35 cellular contexts compared by ENCODE assay signal in genomic region chr1:61570191-61570590, GRCh38.
"Had no signal": no experiment of that assay in that cellular context is flagged by ENCODE, and none has a peak within 500 bp of the region (broad histone marks: within the 10 kb centered on the region; RNA-seq: fewer than 3 reads in every experiment).

No MANE protein-coding gene starts in this region.

- ATAC-seq: activated CD8-positive, alpha-beta memory T cell treated with anti-CD3 and anti-CD28 coated beads, Interleukin-2, amount 10 ng/mL, durations not matched to agents 7 days and 5 days had no signal

- H3K36me3 ChIP-seq: brain microvascular endothelial cell, MG63 had no signal

- H3K4me1 Mint-ChIP-seq: activated B cell treated with CpG ODN at 0.5 μM for 24 hours; activated CD4-positive, alpha-beta memory T cell treated with anti-CD3 and anti-CD28 coated beads, Interleukin-2, amount 10 ng/mL, durations not matched to agents 7 days and 5 days; activated CD8-positive, alpha-beta memory T cell treated with anti-CD3 and anti-CD28 coated beads, Interleukin-2, amount 10 ng/mL, durations not matched to agents 7 days and 5 days; activated naive CD8-positive, alpha-beta T cell treated with anti-CD3 and anti-CD28 coated beads for 36 hours had no signal

- H2AFZ ChIP-seq: PC-9 had no signal

- H3K4me3 ChIP-seq: MG63, PC-9, SK-N-MC had no signal

- H3K27ac Mint-ChIP-seq: activated B cell treated with CpG ODN at 0.5 μM for 24 hours; activated CD4-positive, alpha-beta memory T cell treated with anti-CD3 and anti-CD28 coated beads, Interleukin-2, amount 10 ng/mL, durations not matched to agents 7 days and 5 days; activated CD8-positive, alpha-beta memory T cell treated with anti-CD3 and anti-CD28 coated beads, Interleukin-2, amount 10 ng/mL, durations not matched to agents 7 days and 5 days; activated naive CD8-positive, alpha-beta T cell treated with anti-CD3 and anti-CD28 coated beads for 36 hours; T-helper 1 cell treated with Interleukin-12 subunit alpha and Interleukin-12 subunit beta and Interleukin-4 antibody, amounts not matched to agents 30 μg/mL and 1 μg/mL, for 36 hours; T-helper 2 cell treated with Interferon-gamma antibody and Interleukin-4, amounts not matched to agents 5 μg/mL and 100 μg/mL, for 36 hours had no signal

- H3K4me3 Mint-ChIP-seq: activated B cell treated with CpG ODN at 0.5 μM for 24 hours; activated CD4-positive, alpha-beta memory T cell treated with anti-CD3 and anti-CD28 coated beads, Interleukin-2, amount 10 ng/mL, durations not matched to agents 7 days and 5 days; activated CD8-positive, alpha-beta memory T cell treated with anti-CD3 and anti-CD28 coated beads, Interleukin-2, amount 10 ng/mL, durations not matched to agents 7 days and 5 days; activated naive CD8-positive, alpha-beta T cell treated with anti-CD3 and anti-CD28 coated beads for 36 hours; T-helper 1 cell treated with Interleukin-12 subunit alpha and Interleukin-12 subunit beta and Interleukin-4 antibody, amounts not matched to agents 30 μg/mL and 1 μg/mL, for 36 hours; T-helper 2 cell treated with Interferon-gamma antibody and Interleukin-4, amounts not matched to agents 5 μg/mL and 100 μg/mL, for 36 hours had no signal

- H3K27ac ChIP-seq: brain microvascular endothelial cell, PC-9, SK-N-MC had no signal

- H3K27me3 ChIP-seq: brain microvascular endothelial cell, MG63 had no signal

- H3K27me3 Mint-ChIP-seq: activated B cell treated with CpG ODN at 0.5 μM for 24 hours; activated naive CD8-positive, alpha-beta T cell treated with anti-CD3 and anti-CD28 coated beads for 36 hours had no signal

- DNase-seq: activated B cell treated with CpG ODN at 0.5 μM for 24 hours; activated CD4-positive, alpha-beta memory T cell treated with anti-CD3 and anti-CD28 coated beads, Interleukin-2, amount 10 ng/mL, durations not matched to agents 7 days and 5 days; activated CD4-positive, alpha-beta T cell treated with anti-CD3 and anti-CD28 coated beads for 4 hours; activated CD4-positive, CD25-positive, alpha-beta regulatory T cell treated with anti-CD3 and anti-CD28 coated beads, Interleukin-2, amount 50 U/mL, for 72 hours; activated CD8-positive, alpha-beta memory T cell treated with anti-CD3 and anti-CD28 coated beads for 24 hours; activated CD8-positive, alpha-beta memory T cell treated with anti-CD3 and anti-CD28 coated beads, Interleukin-2, amount 10 ng/mL, durations not matched to agents 7 days and 5 days; activated CD8-positive, alpha-beta memory T cell treated with anti-CD3 and anti-CD28 coated beads, Interleukin-2, amount 50 U/mL, for 48 hours; activated effector memory CD4-positive, alpha-beta T cell treated with anti-CD3 and anti-CD28 coated beads, Interleukin-2, amount 50 U/mL, for 16 hours; activated naive CD4-positive, alpha-beta T cell; activated naive CD4-positive, alpha-beta T cell treated with anti-CD3 and anti-CD28 coated beads, Interleukin-2, amount 50 U/mL, for 16 hours; activated naive CD8-positive, alpha-beta T cell treated with anti-CD3 and anti-CD28 coated beads for 36 hours; activated T-cell treated with anti-CD3 and anti-CD28 coated beads, Interleukin-2, amount 50 U/mL, for 48 hours; amniotic stem cell; aorta; brain microvascular endothelial cell; central memory CD4-positive, alpha-beta T cell; Karpas-422; KBM-7; MG63; NCI-H1048; NCI-H1105 treated with DMSO at 0.1 percent for 48 hours; NCI-H1436; NCI-H1694; NCI-H1930; NCI-H2081 treated with DMSO at 0.1 percent for 48 hours; NCI-H226; NCI-H446 treated with DMSO at 0.1 percent for 48 hours; NCI-H524; NCI-H69; NCI-H82; PC-9; Right ventricle myocardium superior had no signal

- H3K4me2 ChIP-seq: PC-9 had no signal

- H3K36me3 Mint-ChIP-seq: activated CD8-positive, alpha-beta memory T cell treated with anti-CD3 and anti-CD28 coated beads, Interleukin-2, amount 10 ng/mL, durations not matched to agents 7 days and 5 days had no signal
